Comparison of ENCODE assay signal across 23 cellular contexts in genomic region chrX:16918979-16919378, GRCh38. TPM values are rescaled to one million over a fixed set of nuclear protein-coding genes. Genes with fewer than 3 reads are reported as not detected.
DNase-seq lines count a peak whose midpoint lies in the region; ATAC-seq, FAIRE-seq and TF ChIP-seq lines count a peak whose summit lies in the region.
"Had no signal": no experiment of that assay in that cellular context is flagged by ENCODE, and none has a peak within 500 bp of the region (broad histone marks: within the 10 kb centered on the region; RNA-seq: fewer than 3 reads in every experiment).

No MANE protein-coding gene starts in this region.

- no peak overlapping the region for H3K27ac Mint-ChIP-seq in natural killer cell treated with Interleukin-12 subunit alpha and Interleukin-12 subunit beta and Interleukin-15 and Interleukin-18, amount 100 ng/mL, for 72 hours
- H3K27ac Mint-ChIP-seq: B cell; CD4-positive, alpha-beta T cell; CD8-positive, alpha-beta T cell had no signal

- H3K36me3 Mint-ChIP-seq in natural killer cell treated with Interleukin-12 subunit alpha and Interleukin-12 subunit beta and Interleukin-15 and Interleukin-18, amount 100 ng/mL, for 72 hours, result no peaks in the 10 kb centered on the region
- H3K36me3 Mint-ChIP-seq: CD8-positive, alpha-beta T cell had no signal

- DNase-seq in A549 (ENCODE audit: low read depth in 1 of 2, low spot score in 1 of 2), result no peak
- no peak for DNase-seq in GM19239 (ENCODE audit: insufficient read length, low spot score)
- DNase-seq in RPMI8226, result peak; percentile 20
- no peak for DNase-seq in K562 (ENCODE audit: extremely low read depth in 1 of 4, low spot score in 3 of 4)
- DNase-seq in natural killer cell treated with Interleukin-12 subunit alpha and Interleukin-12 subunit beta and Interleukin-15 and Interleukin-18, amount 100 ng/mL, for 72 hours (ENCODE audit: low spot score), result no peak
- DNase-seq in upper lobe of left lung, result no peak
- no peak for DNase-seq in activated naive CD4-positive, alpha-beta T cell treated with Interleukin-2 at 50 U/mL for 16 hours
- DNase-seq: 8988T; AML-193; Caco-2; Calu3; CD4-positive, alpha-beta T cell; CD8-positive, alpha-beta T cell; DMS79 treated with DMSO at 0.1 percent for 48 hours; GF-D8 had no signal

- no peaks in the 10 kb centered on the region for H3K4me1 Mint-ChIP-seq in natural killer cell treated with Interleukin-12 subunit alpha and Interleukin-12 subunit beta and Interleukin-15 and Interleukin-18, amount 100 ng/mL, for 72 hours (ENCODE audit: low read depth in 2 of 2)
- H3K4me1 Mint-ChIP-seq: B cell had no signal

- no peaks in the 10 kb centered on the region for H3K79me2 ChIP-seq in K562 (ENCODE audit: control insufficient read depth, insufficient read depth, low read length)

- no peaks in the 10 kb centered on the region for H3K9me1 ChIP-seq in K562 (ENCODE audit: control insufficient read depth, insufficient read depth, low read length)

- TF ChIP-seq CTCF in A549 (IDR thresholded peaks at IDR 0.05), result no peak
- no peak for TF ChIP-seq CTCF in K562 (IDR thresholded peaks at IDR 0.05 in 2 of 3, conservative IDR thresholded peaks at IDR 0.05 in 1 of 3; ENCODE audit: insufficient read depth in 2 of 3, low read depth in 1 of 3, low read length in 3 of 3)
- no peak for TF ChIP-seq CTCF in upper lobe of left lung (IDR thresholded peaks at IDR 0.05)

- CTCF ChIA-PET in A549 (lab: Yijun Ruan, JAX), result no interaction called here
- CTCF ChIA-PET in K562 (lab: Yijun Ruan, JAX; ENCODE audit: low intra/inter-chr PET ratio), result no interaction called here

- in situ Hi-C loops in K562 (cut with MboI), result no loop called here

- BruUV-seq in K562 (replicated peaks; lab: Mats Ljungman, UMichigan), result no TSS peak

- H3K9me3 ChIP-seq in A549 (no peaks in the 10 kb centered on the region), K562 (replicated peaks; ENCODE audit: control insufficient read depth, insufficient read depth, low read depth, low read length) (no peaks in the 10 kb centered on the region), upper lobe of left lung (no peaks in the 10 kb centered on the region)
- H3K9me3 ChIP-seq: Caco-2 had no signal

- FAIRE-seq in A549 (lab: Jason Lieb, UNC) (peak; percentile 46), GM19239 (lab: Jason Lieb, UNC) (peak; percentile 42), K562 (lab: Jason Lieb, UNC) (no peak)
- FAIRE-seq: A204.1, D721Med, G401.6, GM12891 had no signal

- TF ChIP-seq POLR2A in A549 (IDR thresholded peaks at IDR 0.05; ENCODE audit: low read length), result no peak
- no peak for TF ChIP-seq POLR2A in K562 (conservative IDR thresholded peaks at IDR 0.05)
- no peak for TF ChIP-seq POLR2A in upper lobe of left lung (IDR thresholded peaks at IDR 0.05)

- H2AFZ ChIP-seq in K562 (ENCODE audit: low read depth, low read length), result no peak overlapping the region

- H3K9me3 Mint-ChIP-seq in natural killer cell treated with Interleukin-12 subunit alpha and Interleukin-12 subunit beta and Interleukin-15 and Interleukin-18, amount 100 ng/mL, for 72 hours, result no peaks in the 10 kb centered on the region
- H3K9me3 Mint-ChIP-seq: CD4-positive, alpha-beta T cell; CD8-positive, alpha-beta T cell had no signal

- H3K4me2 ChIP-seq in A549 (no peak overlapping the region), K562 (ENCODE audit: insufficient read depth, low read length) (no peak overlapping the region)
- H3K4me2 ChIP-seq: BLaER1 treated with 17β-estradiol and CSF1 and Interleukin-3, amounts not matched to agents 10 nM and 100 nM had no signal

- no peak overlapping the region for H3K27ac ChIP-seq in A549
- no peak overlapping the region for H3K27ac ChIP-seq in K562 (ENCODE audit: extremely low read depth, low read depth, low read length)
- H3K27ac ChIP-seq in upper lobe of left lung, result no peak overlapping the region
- H3K27ac ChIP-seq: BLaER1 treated with 17β-estradiol and CSF1 and Interleukin-3, amounts not matched to agents 10 nM and 100 nM; C4-2B had no signal

- H3K4me3 ChIP-seq in A549 (no peak overlapping the region), K562 (no peak overlapping the region), upper lobe of left lung (no peak overlapping the region)
- H3K4me3 ChIP-seq: BLaER1 treated with 17β-estradiol and CSF1 and Interleukin-3, amounts not matched to agents 10 nM and 100 nM had no signal

- no peak for TF ChIP-seq EP300 in A549 (IDR thresholded peaks at IDR 0.05)
- TF ChIP-seq EP300 in K562 (IDR thresholded peaks at IDR 0.05; ENCODE audit: low read length), result no peak
- TF ChIP-seq EP300 in upper lobe of left lung (IDR thresholded peaks at IDR 0.05), result no peak

- peaks cover 0 to 4% of the 10 kb centered on the region in 2 experiments; a peak in 2 of 5 replicates for H3K27me3 ChIP-seq in K562 (ENCODE audit: control insufficient read depth in 2 of 2, insufficient read depth in 2 of 2, low read length in 2 of 2)
- H3K27me3 ChIP-seq in upper lobe of left lung, result no peaks in the 10 kb centered on the region

- H3K4me3 Mint-ChIP-seq in natural killer cell treated with Interleukin-12 subunit alpha and Interleukin-12 subunit beta and Interleukin-15 and Interleukin-18, amount 100 ng/mL, for 72 hours, result no peak overlapping the region
- H3K4me3 Mint-ChIP-seq: B cell; CD4-positive, alpha-beta T cell; CD8-positive, alpha-beta T cell had no signal

- peaks cover 7 to 36% of the 10 kb centered on the region in 2 donors for H3K27me3 Mint-ChIP-seq in natural killer cell treated with Interleukin-12 subunit alpha and Interleukin-12 subunit beta and Interleukin-15 and Interleukin-18, amount 100 ng/mL, for 72 hours

- no peaks in the 10 kb centered on the region for H4K20me1 ChIP-seq in K562 (replicated peaks; ENCODE audit: control insufficient read depth, insufficient read depth, low read length)
- H4K20me1 ChIP-seq: BLaER1 treated with 17β-estradiol and CSF1 and Interleukin-3, amounts not matched to agents 10 nM and 100 nM had no signal

- no peak overlapping the region for H3K9ac ChIP-seq in K562 (ENCODE audit: insufficient read depth in 1 of 2, low read depth in 2 of 2, low read length in 2 of 2)
- H3K9ac ChIP-seq: BLaER1 treated with 17β-estradiol and CSF1 and Interleukin-3, amounts not matched to agents 10 nM and 100 nM had no signal

- H3K4me1 ChIP-seq in A549, result no peaks in the 10 kb centered on the region
- no peaks in the 10 kb centered on the region for H3K4me1 ChIP-seq in K562 (replicated peaks in 1 of 2; ENCODE audit: control insufficient read depth in 2 of 2, insufficient read depth in 2 of 2, low read length in 2 of 2)
- H3K4me1 ChIP-seq in upper lobe of left lung, result no peaks in the 10 kb centered on the region
- H3K4me1 ChIP-seq: Caco-2 had no signal

- intact Hi-C loops in K562 (cut with micrococcal nuclease), result no loop called here

- ATAC-seq in A549, result no peak
- ATAC-seq in K562, result no peak
- ATAC-seq in natural killer cell treated with Interleukin-12 subunit alpha and Interleukin-12 subunit beta and Interleukin-15 and Interleukin-18, amount 100 ng/mL, for 72 hours, result no peak
- ATAC-seq in upper lobe of left lung (ENCODE audit: low FRiP score in 2 of 2), result no peak
- ATAC-seq in HG02885 (IDR thresholded peaks at IDR 0.05; ENCODE audit: poor library complexity, unreplicated experiment), result no peak
- ATAC-seq: CD8-positive, alpha-beta T cell had no signal

- H3K36me3 ChIP-seq in K562 (ENCODE audit: control insufficient read depth, insufficient read depth, low read length) (no peaks in the 10 kb centered on the region), upper lobe of left lung (no peaks in the 10 kb centered on the region)
- H3K36me3 ChIP-seq: BLaER1 treated with 17β-estradiol and CSF1 and Interleukin-3, amounts not matched to agents 10 nM and 100 nM had no signal

- TF ChIP-seq RAD21 in A549 (conservative IDR thresholded peaks at IDR 0.05 in 1 of 2, IDR thresholded peaks at IDR 0.05 in 1 of 2), result no peak
- TF ChIP-seq RAD21 in K562 (CRISPR knock-in tag; conservative IDR thresholded peaks at IDR 0.05 in 1 of 2, IDR thresholded peaks at IDR 0.05 in 1 of 2), result no peak

- POLR2A ChIA-PET in A549 (lab: Yijun Ruan, JAX) (no interaction called here), K562 (lab: Yijun Ruan, JAX) (no interaction called here)

RNA-seq across cellular contexts. Expression of gene REPS2, which starts 27.5 kb away (rescaled TPM):
- polyA plus RNA-seq in A549 (2011; rRNA removed) (0.45 and 0.76 TPM in 2 replicates), A549 (2017; fragmentation: RNase III; extraction: RNeasy Plus Mini Kit Qiagen cat#74134 plus additional on column Dnase treatment) (0.13 to 0.26 TPM (median 0.17 TPM) in 3 replicates), K562 (2011; rRNA removed) (0.01 TPM in 1 of 2 replicates, not detected in the other), K562 (2014; fragmentation: Illumina TruSeq; extraction: Trizol) (0.01 TPM in 1 of 2 replicates, not detected in the other), K562 (2014; fragmentation: Nextera tagmentation; extraction: Ambion mirVana) (under 1 TPM in 1 of 2 experiments, not detected in 1; 0.01 TPM), K562 (2014; rRNA removed) (0.01 TPM in 1 of 2 replicates, not detected in the other)
- 0.09 and 0.13 TPM in 2 replicates for polyA plus RNA-seq in A549 (2012; cell fraction: cytosol; rRNA removed)
- 0.01 and 0.02 TPM in 2 replicates for polyA plus RNA-seq in A549 (2012; cell fraction: nucleus; rRNA removed)
- polyA minus RNA-seq in A549 (2011; rRNA and poly(A)+ RNA removed), result 1.2 and 1.9 TPM in 2 replicates
- 0.19 and 0.48 TPM in 2 replicates for total RNA-seq in K562 (2011; cell fraction: chromatin; rRNA removed; ENCODE audit: low replicate concordance)
- under 0.01 TPM in 1 of 2 replicates, not detected in the other for total RNA-seq in K562 (2011; cell fraction: nucleolus; rRNA removed)
- 0.07 TPM in 1 of 2 replicates, not detected in the other for total RNA-seq in K562 (2011; cell fraction: nucleoplasm; rRNA removed)
- total RNA-seq in K562 (2014; rRNA removed) (not detected in 2 replicates), K562 (2014; rRNA removed; fragmentation: Illumina TruSeq; extraction: Trizol) (0.03 TPM in 1 of 2 replicates, not detected in the other), K562 (2015; rRNA removed; fragmentation: Illumina TruSeq; extraction: Trizol) (0.07 TPM in 1 of 2 replicates, not detected in the other), K562 (2021) (0.07 and 0.18 TPM in 2 replicates), upper lobe of left lung (10 to 100 TPM; 17.0 to 47.0 (median 29.4) TPM)
- under 0.01 and 0.03 TPM in 2 replicates for polyA plus RNA-seq in K562 (2011; cell fraction: cytosol; rRNA removed)
- 0.07 TPM in 1 of 2 replicates, not detected in the other for polyA plus RNA-seq in K562 (2011; cell fraction: nucleus; rRNA removed)
- polyA plus RNA-seq in K562 (2012), result 0.04 and 0.19 TPM in 2 replicates
- 0.07 and 0.21 TPM in 2 replicates for polyA minus RNA-seq in K562 (2011; rRNA and poly(A)+ RNA removed)
- polyA minus RNA-seq in K562 (2011; cell fraction: cytosol; rRNA and poly(A)+ RNA removed), result not detected in 2 replicates
- not detected in 2 replicates for polyA minus RNA-seq in K562 (2011; cell fraction: nucleus; rRNA and poly(A)+ RNA removed)
- total RNA-seq in natural killer cell treated with Interleukin-12 subunit alpha and Interleukin-12 subunit beta and Interleukin-15 and Interleukin-18, amount 100 ng/mL, for 72 hours, result under 1 TPM in 1 of 2 donors, not detected in 1; 0.20 TPM

RNA-seq across cellular contexts. Expression of gene RBBP7, which starts 48.8 kb away (rescaled TPM):
- polyA plus RNA-seq in A549 (2011; rRNA removed), result 301 and 311 TPM in 2 replicates
- polyA plus RNA-seq in A549 (2012; cell fraction: cytosol; rRNA removed), result 172 and 177 TPM in 2 replicates
- polyA plus RNA-seq in A549 (2012; cell fraction: nucleus; rRNA removed), result 95.5 and 159 TPM in 2 replicates
- 222 to 232 TPM (median 232 TPM) in 3 replicates for polyA plus RNA-seq in A549 (2017; fragmentation: RNase III; extraction: RNeasy Plus Mini Kit Qiagen cat#74134 plus additional on column Dnase treatment)
- polyA minus RNA-seq in A549 (2011; rRNA and poly(A)+ RNA removed), result 133 TPM in 2 replicates
- 88.9 and 162 TPM in 2 replicates for total RNA-seq in K562 (2011; cell fraction: chromatin; rRNA removed; ENCODE audit: low replicate concordance)
- 63.4 and 67.4 TPM in 2 replicates for total RNA-seq in K562 (2011; cell fraction: nucleolus; rRNA removed)
- total RNA-seq in K562 (2011; cell fraction: nucleoplasm; rRNA removed), result 139 and 146 TPM in 2 replicates
- total RNA-seq in K562 (2014; rRNA removed), result 142 and 153 TPM in 2 replicates
- 202 and 217 TPM in 2 replicates for total RNA-seq in K562 (2014; rRNA removed; fragmentation: Illumina TruSeq; extraction: Trizol)
- total RNA-seq in K562 (2015; rRNA removed; fragmentation: Illumina TruSeq; extraction: Trizol), result 192 and 211 TPM in 2 replicates
- 148 and 169 TPM in 2 replicates for total RNA-seq in K562 (2021)
- 245 and 364 TPM in 2 replicates for polyA plus RNA-seq in K562 (2011; rRNA removed)
- polyA plus RNA-seq in K562 (2011; cell fraction: cytosol; rRNA removed), result 164 and 228 TPM in 2 replicates
- polyA plus RNA-seq in K562 (2011; cell fraction: nucleus; rRNA removed), result 132 and 149 TPM in 2 replicates
- 121 and 217 TPM in 2 replicates for polyA plus RNA-seq in K562 (2012)
- 185 and 215 TPM in 2 replicates for polyA plus RNA-seq in K562 (2014; fragmentation: Illumina TruSeq; extraction: Trizol)
- 10 to 100 TPM; 79.0 to 90.1 TPM for polyA plus RNA-seq in K562 (2014; fragmentation: Nextera tagmentation; extraction: Ambion mirVana)
- 175 and 182 TPM in 2 replicates for polyA plus RNA-seq in K562 (2014; rRNA removed)
- 230 and 285 TPM in 2 replicates for polyA minus RNA-seq in K562 (2011; rRNA and poly(A)+ RNA removed)
- polyA minus RNA-seq in K562 (2011; cell fraction: cytosol; rRNA and poly(A)+ RNA removed), result 67.0 and 107 TPM in 2 replicates
- 33.5 and 54.4 TPM in 2 replicates for polyA minus RNA-seq in K562 (2011; cell fraction: nucleus; rRNA and poly(A)+ RNA removed)
- 100 to 1,000 TPM; 131 to 157 TPM for total RNA-seq in natural killer cell treated with Interleukin-12 subunit alpha and Interleukin-12 subunit beta and Interleukin-15 and Interleukin-18, amount 100 ng/mL, for 72 hours
- total RNA-seq in upper lobe of left lung, result 10 to 100 TPM; 59.1 to 73.3 (median 63.7) TPM

Comparison
In these comparisons a context has a peak if more than half of its experiments do, and no peak if none do; other contexts are left out.
1. RNA of gene REPS2, which starts 27.5 kb away (total RNA-seq): 17.0 to 47.0 TPM in upper lobe of left lung; 0.20 TPM in natural killer cell treated with Interleukin-12 subunit alpha and Interleukin-12 subunit beta and Interleukin-15 and Interleukin-18, amount 100 ng/mL, for 72 hours and under 0.01 to 0.48 TPM in K562; every median in the first group is over 10 times any median in the second.
2. Of the 35 proteins assayed by ChIP-seq in both K562 and A549: peak only in K562: none; only in A549: MAFK; in both: none; in neither: 34.